8 cellular contexts compared by ENCODE assay signal in the genomic region with DNA sequence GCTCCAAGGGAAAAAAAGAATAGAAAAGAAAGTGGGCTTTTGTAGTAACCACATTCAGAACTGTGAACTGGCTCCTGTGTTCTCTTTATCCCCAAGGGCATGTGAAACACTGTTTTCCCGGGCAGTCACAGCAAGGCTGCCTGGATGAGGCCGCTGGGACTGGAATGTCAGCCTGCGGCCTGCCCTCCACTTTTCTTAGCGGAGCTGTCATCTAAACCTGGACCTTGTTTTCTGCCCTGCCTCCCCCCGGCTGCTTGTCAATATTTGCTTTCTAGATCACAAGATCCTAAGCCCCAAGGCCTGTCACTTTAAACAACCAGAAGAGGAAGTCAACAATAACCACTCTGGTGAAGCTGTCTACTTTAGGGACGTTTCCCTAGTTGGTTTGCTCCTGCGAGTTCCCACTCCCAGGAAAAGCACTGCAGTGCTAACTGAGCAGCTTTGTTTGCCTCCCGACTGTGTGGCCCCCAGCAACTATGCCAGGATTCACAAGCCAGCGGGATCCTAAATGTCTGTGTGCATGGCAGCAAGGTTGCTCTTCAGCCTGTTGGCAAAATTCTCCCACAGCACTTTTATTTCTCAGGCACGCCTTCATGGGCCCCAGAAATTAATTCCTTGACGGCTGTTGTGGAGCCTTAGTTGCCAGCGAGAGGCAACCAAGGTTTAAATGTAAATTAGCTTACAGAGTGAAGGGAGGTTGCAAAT. TPM values are rescaled to one million over a fixed set of nuclear protein-coding genes. Genes with fewer than 3 reads are reported as not detected.
DNase-seq lines count a peak whose midpoint lies in the region; ATAC-seq, FAIRE-seq and TF ChIP-seq lines count a peak whose summit lies in the region.
"Had no signal": no experiment of that assay in that cellular context is flagged by ENCODE, and none has a peak within 500 bp of the region (broad histone marks: within the 10 kb centered on the region; RNA-seq: fewer than 3 reads in every experiment).

No MANE protein-coding gene starts in this region.

- no peaks in the 10 kb centered on the region for H3K79me2 ChIP-seq in HepG2 (ENCODE audit: insufficient read depth, low read length)

- peak; percentile 100 for FAIRE-seq in HepG2 (lab: Jason Lieb, UNC)

- no peaks in the 10 kb centered on the region for H3K9me3 ChIP-seq in HepG2 (ENCODE audit: low read length)
- no peaks in the 10 kb centered on the region for H3K9me3 ChIP-seq in thoracic aorta

- CTCF ChIA-PET in HepG2 (lab: Yijun Ruan, JAX; ENCODE audit: low intra/inter-chr PET ratio, low total read pairs), result no interaction called here

- H3K27ac Mint-ChIP-seq in brain, result peak overlapping the region; percentile 74 to 95 (median 91)
- H3K27ac Mint-ChIP-seq: activated CD8-positive, alpha-beta memory T cell treated with anti-CD3 and anti-CD28 coated beads, Interleukin-2, amount 10 ng/mL, durations not matched to agents 7 days and 5 days had no signal

- intact Hi-C loops in HepG2 (cut with micrococcal nuclease; ENCODE audit: unreplicated experiment) (loop anchor here (1.0 to 2.0 kb wide), 5 partner anchors 12 to 55 kb away; partner anchors contain the start of gene SOWAHC), posterior vena cava (cut with DNase I) (no loop called here)

- H3K27ac ChIP-seq in HepG2 (ENCODE audit: extremely low read length, insufficient read depth, low read length) (peak overlapping the region; percentile 98), thoracic aorta (peak overlapping the region; percentile 79 to 83)

- TF ChIP-seq CTCF in NB4 (IDR thresholded peaks at IDR 0.05; ENCODE audit: low read depth, low read length) (no peak), brain (conservative IDR thresholded peaks at IDR 0.05) (no peak), HepG2 (CRISPR knock-in tag; IDR thresholded peaks at IDR 0.05) (peak; percentile 22; the same call in 1 of the 2 replicates), thoracic aorta (IDR thresholded peaks at IDR 0.05) (no peak)

- no TSS peak for BruUV-seq in HepG2 (replicated peaks; lab: Mats Ljungman, UMichigan)

- H4K20me1 ChIP-seq in HepG2 (ENCODE audit: insufficient read depth, low read length), result no peaks in the 10 kb centered on the region

- DNase-seq in NB4 (ENCODE audit: low read depth) (peak; percentile 35), HepG2 (ENCODE audit: low spot score) (peak; percentile 100), thoracic aorta (ENCODE audit: low spot score) (no peak), SHP77 treated with DMSO at 0.1 percent for 48 hours (lab: John Stamatoyannopoulos, UW) (no peak), posterior vena cava (ENCODE audit: low spot score) (no peak)
- DNase-seq: activated CD8-positive, alpha-beta memory T cell treated with anti-CD3 and anti-CD28 coated beads, Interleukin-2, amount 10 ng/mL, durations not matched to agents 7 days and 5 days had no signal

- POLR2A ChIA-PET in HepG2 (lab: Yijun Ruan, JAX), result interaction anchor here (0.8 to 3.9 kb wide), 29 partner anchors 8 to 99 kb away, joined by 3 to 132 read pairs (median 7); partner anchors contain the start of genes SEPTIN10 and SOWAHC

- TF ChIP-seq POLR2A in NB4 (IDR thresholded peaks at IDR 0.05; ENCODE audit: extremely low read depth, insufficient read length), result no peak
- peak; percentile 79 to 84 for TF ChIP-seq POLR2A in HepG2 (IDR thresholded peaks at IDR 0.05; ENCODE audit: insufficient read depth in 1 of 2, low read depth in 2 of 2, low read length in 2 of 2)

- H3K36me3 Mint-ChIP-seq in brain, result no peaks in the 10 kb centered on the region
- H3K36me3 Mint-ChIP-seq: activated CD8-positive, alpha-beta memory T cell treated with anti-CD3 and anti-CD28 coated beads, Interleukin-2, amount 10 ng/mL, durations not matched to agents 7 days and 5 days had no signal

- H3K4me2 ChIP-seq in HepG2 (ENCODE audit: low read depth, low read length), result peak overlapping the region; percentile 93

- H3K4me3 ChIP-seq in NB4 (ENCODE audit: low read depth, low read length) (no peak overlapping the region), HepG2 (replicated peaks in 1 of 3; ENCODE audit: insufficient read depth in 1 of 3, low read depth in 2 of 3, low read length in 3 of 3) (peak overlapping the region; percentile 25 to 58 (median 25); a peak in 5 of 6 replicates), thoracic aorta (peak overlapping the region; percentile 53)

- H3K36me3 ChIP-seq in HepG2 (replicated peaks in 1 of 2; ENCODE audit: control insufficient read depth in 1 of 2, insufficient read depth in 2 of 2, low read length in 2 of 2) (no peaks in the 10 kb centered on the region), thoracic aorta (no peaks in the 10 kb centered on the region)

- no peaks in the 10 kb centered on the region for H3K27me3 Mint-ChIP-seq in brain

- peak; percentile 95 for ATAC-seq in HepG2
- no peak for ATAC-seq in thoracic aorta (ENCODE audit: insufficient number of reproducible peaks, low FRiP score, low read depth)
- ATAC-seq in HG02938 (IDR thresholded peaks at IDR 0.05; ENCODE audit: unreplicated experiment), result no peak
- ATAC-seq: activated CD8-positive, alpha-beta memory T cell treated with anti-CD3 and anti-CD28 coated beads, Interleukin-2, amount 10 ng/mL, durations not matched to agents 7 days and 5 days had no signal

- peak; percentile 99 to 100 for TF ChIP-seq EP300 in HepG2 (IDR thresholded peaks at IDR 0.05; ENCODE audit: low read depth in 2 of 2, low read length in 2 of 2)
- peak; percentile 99 for TF ChIP-seq EP300 in HepG2 (CRISPR knock-in tag; IDR thresholded peaks at IDR 0.05; ENCODE audit: borderline replicate concordance)

- H3K4me1 Mint-ChIP-seq in brain, result peaks cover 36% of the 10 kb centered on the region
- H3K4me1 Mint-ChIP-seq: activated CD8-positive, alpha-beta memory T cell treated with anti-CD3 and anti-CD28 coated beads, Interleukin-2, amount 10 ng/mL, durations not matched to agents 7 days and 5 days had no signal

- WGBS in HepG2 (ENCODE audit: low lambda C conversion rate), result under 1% methylated on average over 12 of the region's 12 CpGs

- in situ Hi-C loops in HepG2 (cut with HindIII; ENCODE audit: extremely low pct_ligation_motif_present, low pct_unique_long_range_greater_than_20kb), result no loop called here

- no peaks in the 10 kb centered on the region for H3K27me3 ChIP-seq in HepG2 (ENCODE audit: control insufficient read depth in 1 of 2, insufficient read depth in 2 of 2, low read length in 2 of 2)
- H3K27me3 ChIP-seq in thoracic aorta (replicated peaks; ENCODE audit: insufficient read depth), result no peaks in the 10 kb centered on the region

- peak overlapping the region; percentile 38 to 70 (median 61) for H3K4me3 Mint-ChIP-seq in brain
- H3K4me3 Mint-ChIP-seq: activated CD8-positive, alpha-beta memory T cell treated with anti-CD3 and anti-CD28 coated beads, Interleukin-2, amount 10 ng/mL, durations not matched to agents 7 days and 5 days had no signal

- H3K9me3 Mint-ChIP-seq in brain, result peaks cover 0 to 2% (median 0%) of the 10 kb centered on the region in 5 experiments

- peaks cover 84% of the 10 kb centered on the region for H3K4me1 ChIP-seq in HepG2 (ENCODE audit: insufficient read depth, low read length)
- H3K4me1 ChIP-seq in thoracic aorta (ENCODE audit: control insufficient read depth in 1 of 2, low read depth in 2 of 2), result peaks cover 11 to 45% of the 10 kb centered on the region in 2 donors

- peak; percentile 50 for TF ChIP-seq RAD21 in HepG2 (CRISPR knock-in tag; IDR thresholded peaks at IDR 0.05)

- peak overlapping the region; percentile 89 for H3K9ac ChIP-seq in HepG2 (ENCODE audit: insufficient read depth, low read depth, low read length)

- H2AFZ ChIP-seq in HepG2 (ENCODE audit: low read length), result no peak overlapping the region

RNA-seq across cellular contexts. Expression of gene SOWAHC, which starts 30.6 kb away (rescaled TPM):
- polyA plus RNA-seq in brain (ENCODE audit: insufficient read depth, low read depth, low replicate concordance) (3.0 TPM), HepG2 (2011; rRNA removed) (21.2 and 21.4 TPM in 2 replicates)
- total RNA-seq in HepG2 (2016; rRNA removed; fragmentation: Illumina TruSeq; extraction: Trizol) (22.5 and 24.7 TPM in 2 replicates), thoracic aorta (10 to 100 TPM; 19.4 to 29.4 TPM), posterior vena cava (10 to 100 TPM in 1 of 2 donors, 1 to 10 TPM in 1; 8.8 to 12.2 TPM)
- total RNA-seq in HepG2 (2016; cell fraction: cytosol; rRNA removed; fragmentation: Illumina TruSeq; extraction: Trizol; ENCODE audit: low read depth), result 2.8 and 3.4 TPM in 2 replicates
- 23.3 TPM in 2 replicates for total RNA-seq in HepG2 (2016; cell fraction: insoluble cytoplasmic fraction; rRNA removed; fragmentation: Illumina TruSeq; extraction: Trizol)
- 18.1 and 21.3 TPM in 2 replicates for total RNA-seq in HepG2 (2016; cell fraction: membrane; rRNA removed; fragmentation: Illumina TruSeq; extraction: Trizol)
- total RNA-seq in HepG2 (2016; cell fraction: nucleus; rRNA removed; fragmentation: Illumina TruSeq; extraction: Trizol), result 15.8 TPM in 2 replicates
- polyA plus RNA-seq in HepG2 (2011; cell fraction: cytosol; rRNA removed), result 16.7 and 19.2 TPM in 2 replicates
- polyA plus RNA-seq in HepG2 (2011; cell fraction: nucleus; rRNA removed), result 9.7 and 10.8 TPM in 2 replicates
- polyA plus RNA-seq in HepG2 (2012), result 35.4 and 36.3 TPM in 2 replicates
- 2.6 and 2.8 TPM in 2 replicates for polyA plus RNA-seq in HepG2 (2016; cell fraction: cytosol; fragmentation: Illumina TruSeq; extraction: Trizol; ENCODE audit: low read depth)
- polyA plus RNA-seq in HepG2 (2016; cell fraction: insoluble cytoplasmic fraction; fragmentation: Illumina TruSeq; extraction: Trizol; ENCODE audit: low read depth), result 30.8 and 30.9 TPM in 2 replicates
- polyA plus RNA-seq in HepG2 (2016; cell fraction: membrane; fragmentation: Illumina TruSeq; extraction: Trizol; ENCODE audit: low read depth), result 12.6 and 14.5 TPM in 2 replicates
- polyA plus RNA-seq in HepG2 (2016; cell fraction: nucleus; fragmentation: Illumina TruSeq; extraction: Trizol; ENCODE audit: insufficient read depth, low read depth), result 25.4 and 26.3 TPM in 2 replicates
- polyA minus RNA-seq in HepG2 (2011; rRNA and poly(A)+ RNA removed; ENCODE audit: low replicate concordance), result 8.3 and 28.5 TPM in 2 replicates
- 31.9 and 34.1 TPM in 2 replicates for polyA minus RNA-seq in HepG2 (2011; cell fraction: cytosol; rRNA and poly(A)+ RNA removed)
- polyA minus RNA-seq in HepG2 (2011; cell fraction: nucleus; rRNA and poly(A)+ RNA removed), result 15.5 and 17.7 TPM in 2 replicates

RNA-seq across cellular contexts. Expression of gene SEPTIN10, which starts 31.0 kb away (rescaled TPM):
- polyA plus RNA-seq in brain (ENCODE audit: insufficient read depth, low read depth, low replicate concordance), result 19.4 TPM
- total RNA-seq in HepG2 (2016; rRNA removed; fragmentation: Illumina TruSeq; extraction: Trizol), result 67.5 and 99.8 TPM in 2 replicates
- 127 and 147 TPM in 2 replicates for total RNA-seq in HepG2 (2016; cell fraction: cytosol; rRNA removed; fragmentation: Illumina TruSeq; extraction: Trizol; ENCODE audit: low read depth)
- 68.9 and 96.4 TPM in 2 replicates for total RNA-seq in HepG2 (2016; cell fraction: insoluble cytoplasmic fraction; rRNA removed; fragmentation: Illumina TruSeq; extraction: Trizol)
- 82.3 and 91.0 TPM in 2 replicates for total RNA-seq in HepG2 (2016; cell fraction: membrane; rRNA removed; fragmentation: Illumina TruSeq; extraction: Trizol)
- 59.8 and 61.0 TPM in 2 replicates for total RNA-seq in HepG2 (2016; cell fraction: nucleus; rRNA removed; fragmentation: Illumina TruSeq; extraction: Trizol)
- 40.3 and 45.8 TPM in 2 replicates for polyA plus RNA-seq in HepG2 (2011; rRNA removed)
- 21.7 and 32.6 TPM in 2 replicates for polyA plus RNA-seq in HepG2 (2011; cell fraction: cytosol; rRNA removed)
- 33.2 and 41.7 TPM in 2 replicates for polyA plus RNA-seq in HepG2 (2011; cell fraction: nucleus; rRNA removed)
- 73.2 and 109 TPM in 2 replicates for polyA plus RNA-seq in HepG2 (2012)
- 13.9 and 14.1 TPM in 2 replicates for polyA plus RNA-seq in HepG2 (2016; cell fraction: cytosol; fragmentation: Illumina TruSeq; extraction: Trizol; ENCODE audit: low read depth)
- polyA plus RNA-seq in HepG2 (2016; cell fraction: insoluble cytoplasmic fraction; fragmentation: Illumina TruSeq; extraction: Trizol; ENCODE audit: low read depth), result 101 and 102 TPM in 2 replicates
- 27.0 and 27.3 TPM in 2 replicates for polyA plus RNA-seq in HepG2 (2016; cell fraction: membrane; fragmentation: Illumina TruSeq; extraction: Trizol; ENCODE audit: low read depth)
- polyA plus RNA-seq in HepG2 (2016; cell fraction: nucleus; fragmentation: Illumina TruSeq; extraction: Trizol; ENCODE audit: insufficient read depth, low read depth), result 55.0 TPM in 2 replicates
- 19.0 and 33.7 TPM in 2 replicates for polyA minus RNA-seq in HepG2 (2011; rRNA and poly(A)+ RNA removed; ENCODE audit: low replicate concordance)
- 67.6 and 75.0 TPM in 2 replicates for polyA minus RNA-seq in HepG2 (2011; cell fraction: cytosol; rRNA and poly(A)+ RNA removed)
- 90.5 and 106 TPM in 2 replicates for polyA minus RNA-seq in HepG2 (2011; cell fraction: nucleus; rRNA and poly(A)+ RNA removed)
- total RNA-seq in thoracic aorta, result 100 to 1,000 TPM in 1 of 2 donors, 10 to 100 TPM in 1; 80.0 to 106 TPM
- total RNA-seq in posterior vena cava, result 100 to 1,000 TPM in 1 of 2 donors, 10 to 100 TPM in 1; 88.3 to 115 TPM

Comparison
In these comparisons a context has a peak if more than half of its experiments do, and no peak if none do; other contexts are left out.
1. DNase-seq: peak in NB4 (single experiment) and HepG2 (single experiment); none in thoracic aorta (single experiment), SHP77 treated with DMSO at 0.1 percent for 48 hours (single experiment) and posterior vena cava (single experiment).